8 cellular contexts compared by ENCODE assay signal in genomic region chr16:85514601-85515318, GRCh38.
DNase-seq lines count a peak whose midpoint lies in the region; ATAC-seq lines count a peak whose summit lies in the region.

No MANE protein-coding gene starts in this region.

- WGBS in aorta, 2 donors, result 1 to 7% methylated on average over 18 of the region's 18 CpGs

- H3K27ac ChIP-seq in cingulate gyrus (ENCODE audit: low read depth, low read length) (peak overlapping the region; percentile 7), aorta (ENCODE audit: low read depth in 1 of 2, low read length in 2 of 2) (peak overlapping the region; percentile 9 to 69)

- no peaks in the 10 kb centered on the region for H3K27me3 ChIP-seq in aorta (ENCODE audit: control insufficient read depth in 1 of 2, insufficient read depth in 2 of 2, low read length in 1 of 2)

- H3K4me1 ChIP-seq in aorta (ENCODE audit: control insufficient read depth in 1 of 2, insufficient read depth in 2 of 2, low read length in 2 of 2), result peaks cover 0 to 5% of the 10 kb centered on the region in 2 donors

- no peaks in the 10 kb centered on the region for H3K36me3 ChIP-seq in aorta (ENCODE audit: control insufficient read depth in 1 of 2, insufficient read depth in 2 of 2, low read length in 1 of 2)

- intact Hi-C loops in aorta (cut with DNase I), result loop anchor here in 1 of 2 donors (1.0 to 2.0 kb wide), 3 partner anchors 41 to 194 kb away; no protein-coding TSS in a partner anchor

- no peaks in the 10 kb centered on the region for H3K9me3 ChIP-seq in aorta (ENCODE audit: control insufficient read depth, low read length)

- ATAC-seq in aorta (ENCODE audit: low FRiP score) (peak; percentile 87), GM18868 (IDR thresholded peaks at IDR 0.05; ENCODE audit: unreplicated experiment) (no peak), HG02571 (IDR thresholded peaks at IDR 0.05; ENCODE audit: unreplicated experiment) (no peak)

- DNase-seq in NCI-H2196 (lab: John Stamatoyannopoulos, UW; ENCODE audit: unreplicated experiment) (peak; percentile 34), NCI-H2196 treated with DMSO at 0.1 percent for 48 hours (lab: John Stamatoyannopoulos, UW; ENCODE audit: unreplicated experiment) (no peak), medulla oblongata (ENCODE audit: extremely low spot score) (peak; percentile 66), aorta (peak; percentile 91 to 93), GDM1 (lab: John Stamatoyannopoulos, UW) (no peak)

- no peak overlapping the region for H3K4me3 ChIP-seq in aorta (ENCODE audit: low read length in 2 of 2)

Comparison
In these comparisons a context has a peak if more than half of its experiments do, and no peak if none do; other contexts are left out.
1. DNase-seq: peak in NCI-H2196 (single experiment), medulla oblongata (single experiment) and aorta (2 of 2); none in NCI-H2196 treated with DMSO at 0.1 percent for 48 hours (single experiment) and GDM1 (single experiment).